In the genomic region with DNA sequence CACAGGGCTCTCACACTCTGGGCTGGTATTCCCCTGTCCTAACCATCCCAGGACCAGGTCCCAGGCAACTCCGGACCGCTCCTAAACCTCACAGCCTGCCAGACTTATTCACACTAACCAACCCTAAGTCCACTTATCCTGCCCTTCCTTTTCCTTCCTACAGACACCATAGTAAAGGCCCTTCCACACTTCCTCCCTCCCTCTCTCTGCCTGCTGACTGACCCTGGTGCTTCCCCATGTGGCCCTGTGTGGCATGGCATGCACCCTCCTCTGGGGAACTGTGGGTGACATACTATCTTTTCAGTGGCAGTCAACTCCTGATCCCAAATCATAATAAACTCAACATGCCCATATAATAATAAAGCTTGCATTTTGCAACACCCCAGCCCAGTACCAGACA, we compare ENCODE assay signal across 12 cellular contexts.
A peak's percentile ranks its signal among the peaks of the same experiment; 100 is the strongest.
DNase-seq lines count a peak whose midpoint lies in the region; ATAC-seq, FAIRE-seq and TF ChIP-seq lines count a peak whose summit lies in the region.
"Had no signal": no experiment of that assay in that cellular context is flagged by ENCODE, and none has a peak within 500 bp of the region (broad histone marks: within the 10 kb centered on the region; RNA-seq: fewer than 3 reads in every experiment).

No MANE protein-coding gene starts in this region.

- no peaks in the 10 kb centered on the region for H3K27me3 ChIP-seq in pancreas

- H3K4me3 ChIP-seq in epithelial cell of esophagus (ENCODE audit: low read length) (no peak overlapping the region), pancreas (no peak overlapping the region)

- FAIRE-seq in pancreas (lab: Jason Lieb, UNC): no peak

- DNase-seq in AML-193 (lab: John Stamatoyannopoulos, UW) (peak; percentile 32 to 48), epithelial cell of esophagus (ENCODE audit: low read depth) (no peak), SIG-M5 (lab: John Stamatoyannopoulos, UW) (no peak), pancreas (no peak), NCI-H1417 treated with DMSO at 0.1 percent for 48 hours (lab: John Stamatoyannopoulos, UW) (no peak), T-helper 2 cell (no peak)
- DNase-seq: activated T-cell treated with anti-CD3 and anti-CD28 coated beads, Interleukin-2, amount 50 U/mL, for 72 hours; NCI-H2029 treated with DMSO at 0.1 percent for 48 hours; retina; T-helper 1 cell had no signal

- 96 to 100% methylated on average over 2 of the region's 2 CpGs for WGBS in pancreas, 2 donors

- no peaks in the 10 kb centered on the region for H3K9me3 ChIP-seq in pancreas

- TF ChIP-seq CTCF in epithelial cell of esophagus (IDR thresholded peaks at IDR 0.05; ENCODE audit: insufficient read depth, low read depth, low read length, missing control alignments) (peak; percentile 33), pancreas (IDR thresholded peaks at IDR 0.05) (no peak)

- peak; percentile 72 for ATAC-seq in GM18907 (IDR thresholded peaks at IDR 0.05; ENCODE audit: unreplicated experiment)
- ATAC-seq in HG03520 (IDR thresholded peaks at IDR 0.05; ENCODE audit: unreplicated experiment): peak; percentile 76
- ATAC-seq in pancreas: no peak
- ATAC-seq: activated T-cell treated with anti-CD3 and anti-CD28 coated beads, Interleukin-2, amount 50 U/mL, for 72 hours had no signal

- no peak overlapping the region for H3K27ac ChIP-seq in pancreas

- intact Hi-C loops in pancreas (cut with DNase I): no loop called here

- no peaks in the 10 kb centered on the region for H3K4me1 ChIP-seq in pancreas

- H3K36me3 ChIP-seq in pancreas: no peaks in the 10 kb centered on the region

Comparison
In these comparisons a context has a peak if more than half of its experiments do, and no peak if none do; other contexts are left out.
1. DNase-seq: peak in AML-193 (2 of 2); none in epithelial cell of esophagus (single experiment), SIG-M5 (single experiment), pancreas (0 of 6), NCI-H1417 treated with DMSO at 0.1 percent for 48 hours (single experiment) and T-helper 2 cell (0 of 5).
2. ATAC-seq: peak in GM18907 (single experiment) and HG03520 (single experiment); none in pancreas (0 of 4).